Comparison of ENCODE assay signal across 18 cellular contexts in genomic region chr18:46289931-46290330, GRCh38.
"Had no signal": no experiment of that assay in that cellular context is flagged by ENCODE, and none has a peak within 500 bp of the region (broad histone marks: within the 10 kb centered on the region; RNA-seq: fewer than 3 reads in every experiment).

No MANE protein-coding gene starts in this region.

- H3K27ac ChIP-seq: HL-60 had no signal

- H3K9me3 ChIP-seq: SK-N-SH had no signal

- DNase-seq: KBM-7, MV-4-11, NCI-H1048, NCI-H1105, NCI-H1417, NCI-H146, NCI-H1694 treated with DMSO at 0.1 percent for 48 hours, NCI-H1930, NCI-H2081, NCI-H2107, NCI-H2227 treated with DMSO at 0.1 percent for 48 hours, NCI-H524 treated with DMSO at 0.1 percent for 48 hours, NCI-H69, NCI-H774, RPMI8226, SHP77, SK-N-SH had no signal
